ENCODE assay signal across 1 cellular context in the genomic region with DNA sequence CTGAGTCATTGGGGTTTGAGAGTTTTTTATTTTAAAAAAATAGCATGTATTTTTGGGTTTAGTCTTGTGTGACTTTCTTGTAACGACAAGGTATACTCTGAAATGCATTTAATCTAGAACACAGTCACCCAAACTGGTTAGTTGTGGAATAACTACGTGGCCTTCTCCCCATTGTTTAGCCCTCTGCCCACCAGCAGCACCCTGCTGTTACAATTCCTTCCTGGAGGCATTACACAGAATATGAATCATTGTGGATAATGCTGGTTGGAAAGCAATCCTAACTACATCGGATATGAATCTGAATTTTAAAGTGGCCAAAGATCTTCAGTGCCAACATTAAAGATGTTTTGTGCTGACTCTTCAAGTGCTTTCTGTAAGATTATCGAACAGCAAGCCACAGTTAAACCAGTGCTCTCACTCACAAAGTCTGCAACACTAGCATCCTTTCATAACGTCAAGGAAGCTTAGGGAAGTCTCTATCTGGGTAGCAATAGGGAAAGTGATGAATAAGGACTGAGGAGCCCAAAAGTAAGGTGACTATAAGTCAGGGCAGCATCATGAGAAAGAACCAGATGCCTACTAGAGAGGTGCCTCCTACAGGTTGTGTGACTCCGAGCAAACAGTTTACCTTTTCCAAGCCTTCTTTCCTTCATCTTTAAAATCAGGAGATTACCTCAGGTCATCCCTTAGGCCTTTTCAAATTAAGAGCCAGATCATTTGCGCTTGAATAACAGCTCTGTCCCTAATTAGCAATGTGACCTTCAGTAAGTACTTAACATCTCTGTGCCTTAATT.
TF ChIP-seq lines count a peak whose summit lies in the region.

No MANE protein-coding gene starts in this region.

TF ChIP-seq in HCT116, 20 proteins besides CTCF, POLR2A, EP300 and RAD21 (continued from another document):
- TF ChIP-seq, protein P1, sequence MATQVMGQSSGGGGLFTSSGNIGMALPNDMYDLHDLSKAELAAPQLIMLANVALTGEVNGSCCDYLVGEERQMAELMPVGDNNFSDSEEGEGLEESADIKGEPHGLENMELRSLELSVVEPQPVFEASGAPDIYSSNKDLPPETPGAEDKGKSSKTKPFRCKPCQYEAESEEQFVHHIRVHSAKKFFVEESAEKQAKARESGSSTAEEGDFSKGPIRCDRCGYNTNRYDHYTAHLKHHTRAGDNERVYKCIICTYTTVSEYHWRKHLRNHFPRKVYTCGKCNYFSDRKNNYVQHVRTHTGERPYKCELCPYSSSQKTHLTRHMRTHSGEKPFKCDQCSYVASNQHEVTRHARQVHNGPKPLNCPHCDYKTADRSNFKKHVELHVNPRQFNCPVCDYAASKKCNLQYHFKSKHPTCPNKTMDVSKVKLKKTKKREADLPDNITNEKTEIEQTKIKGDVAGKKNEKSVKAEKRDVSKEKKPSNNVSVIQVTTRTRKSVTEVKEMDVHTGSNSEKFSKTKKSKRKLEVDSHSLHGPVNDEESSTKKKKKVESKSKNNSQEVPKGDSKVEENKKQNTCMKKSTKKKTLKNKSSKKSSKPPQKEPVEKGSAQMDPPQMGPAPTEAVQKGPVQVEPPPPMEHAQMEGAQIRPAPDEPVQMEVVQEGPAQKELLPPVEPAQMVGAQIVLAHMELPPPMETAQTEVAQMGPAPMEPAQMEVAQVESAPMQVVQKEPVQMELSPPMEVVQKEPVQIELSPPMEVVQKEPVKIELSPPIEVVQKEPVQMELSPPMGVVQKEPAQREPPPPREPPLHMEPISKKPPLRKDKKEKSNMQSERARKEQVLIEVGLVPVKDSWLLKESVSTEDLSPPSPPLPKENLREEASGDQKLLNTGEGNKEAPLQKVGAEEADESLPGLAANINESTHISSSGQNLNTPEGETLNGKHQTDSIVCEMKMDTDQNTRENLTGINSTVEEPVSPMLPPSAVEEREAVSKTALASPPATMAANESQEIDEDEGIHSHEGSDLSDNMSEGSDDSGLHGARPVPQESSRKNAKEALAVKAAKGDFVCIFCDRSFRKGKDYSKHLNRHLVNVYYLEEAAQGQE (IDR thresholded peaks at IDR 0.05; ENCODE audit: low read depth) = no peak
